In genomic region chr16:11994187-11995119, GRCh38 we compare ENCODE assay signal across 12 cellular contexts. TPM values are rescaled to one million over a fixed set of nuclear protein-coding genes. Genes with fewer than 3 reads are reported as not detected.
A peak's percentile ranks its signal among the peaks of the same experiment; 100 is the strongest.
DNase-seq lines count a peak whose midpoint lies in the region; ATAC-seq, FAIRE-seq and TF ChIP-seq lines count a peak whose summit lies in the region.
"Had no signal": no experiment of that assay in that cellular context is flagged by ENCODE, and none has a peak within 500 bp of the region (broad histone marks: within the 10 kb centered on the region; RNA-seq: fewer than 3 reads in every experiment).

No MANE protein-coding gene starts in this region.

- no peak for TF ChIP-seq POLR2A in adrenal gland (IDR thresholded peaks at IDR 0.05)

- no peak overlapping the region for H3K4me3 Mint-ChIP-seq in activated CD4-positive, alpha-beta T cell treated with anti-CD3 and anti-CD28 coated beads for 36 hours
- H3K4me3 Mint-ChIP-seq: activated CD4-positive, alpha-beta T cell treated with anti-CD3 and anti-CD28 coated beads, Interleukin-2, amount 10 ng/mL, durations not matched to agents 7 days and 5 days had no signal

- CTCF ChIA-PET in HEK293 (lab: Yijun Ruan, JAX) = interaction anchor here (0.6 to 0.9 kb wide), 3 partner anchors 9 to 1379 kb away, joined by 3 to 6 read pairs (median 3); no protein-coding TSS in a partner anchor
- CTCF ChIA-PET in activated CD4-positive, alpha-beta T cell treated with anti-CD3 and anti-CD28 coated beads for 36 hours (lab: Charles Lee) = interaction anchor here (0.9 to 1.1 kb wide), 2 partner anchors 101 to 236 kb away, joined by 3 read pairs; no protein-coding TSS in a partner anchor

- H3K36me3 Mint-ChIP-seq in activated CD4-positive, alpha-beta T cell treated with anti-CD3 and anti-CD28 coated beads for 36 hours (ENCODE audit: low read depth) = no peaks in the 10 kb centered on the region

- no peaks in the 10 kb centered on the region for H3K27me3 Mint-ChIP-seq in activated CD4-positive, alpha-beta T cell treated with anti-CD3 and anti-CD28 coated beads for 36 hours
- H3K27me3 Mint-ChIP-seq: activated CD4-positive, alpha-beta T cell treated with anti-CD3 and anti-CD28 coated beads, Interleukin-2, amount 10 ng/mL, durations not matched to agents 7 days and 5 days had no signal

- H3K4me1 ChIP-seq in HEK293 (ENCODE audit: control insufficient read depth, insufficient read depth, low read length) (no peaks in the 10 kb centered on the region), adrenal gland (replicated peaks in 1 of 2) (peaks cover 10 to 26% of the 10 kb centered on the region in 2 donors), small intestine (ENCODE audit: control insufficient read depth in 2 of 2, insufficient read depth in 1 of 2, low read depth in 1 of 2, low read length in 1 of 2) (no peaks in the 10 kb centered on the region)

- intact Hi-C loops in adrenal gland (cut with DNase I) = no loop called here
- intact Hi-C loops in activated CD4-positive, alpha-beta T cell treated with anti-CD3 and anti-CD28 coated beads for 36 hours (cut with DNase I, micrococcal nuclease) = no loop called here

- POLR2A ChIA-PET in HEK293 (lab: Yijun Ruan, JAX) = interaction anchor here (1.9 kb wide), 1 partner anchor 18 kb away, joined by 7 read pairs; the partner anchor contains the start of gene SNX29
- POLR2A ChIA-PET in activated CD4-positive, alpha-beta T cell treated with anti-CD3 and anti-CD28 coated beads for 36 hours (lab: Charles Lee) = interaction anchor here (0.5 kb wide), 1 partner anchor 48 kb away, joined by 3 read pairs; no protein-coding TSS in a partner anchor

- no peak overlapping the region for H3K27ac Mint-ChIP-seq in activated CD4-positive, alpha-beta T cell treated with anti-CD3 and anti-CD28 coated beads for 36 hours
- H3K27ac Mint-ChIP-seq: activated CD4-positive, alpha-beta T cell treated with anti-CD3 and anti-CD28 coated beads, Interleukin-2, amount 10 ng/mL, durations not matched to agents 7 days and 5 days had no signal

- H3K27ac ChIP-seq in HEK293 (ENCODE audit: extremely low read depth, low read depth, low read length) = no peak overlapping the region
- H3K27ac ChIP-seq in adrenal gland = peak overlapping the region in 2 of 5 donors; percentile 76 to 78
- H3K27ac ChIP-seq in small intestine (ENCODE audit: low read depth in 1 of 2, low read length in 1 of 2) = peak overlapping the region in 1 of 2 donors; percentile 6

- H3K9me3 Mint-ChIP-seq in activated CD4-positive, alpha-beta T cell treated with anti-CD3 and anti-CD28 coated beads for 36 hours (ENCODE audit: low read depth) = no peaks in the 10 kb centered on the region
- H3K9me3 Mint-ChIP-seq: activated CD4-positive, alpha-beta T cell treated with anti-CD3 and anti-CD28 coated beads, Interleukin-2, amount 10 ng/mL, durations not matched to agents 7 days and 5 days had no signal

- no peak for FAIRE-seq in small intestine (lab: Jason Lieb, UNC)
- FAIRE-seq: colon had no signal

- no peaks in the 10 kb centered on the region for H3K4me1 Mint-ChIP-seq in activated CD4-positive, alpha-beta T cell treated with anti-CD3 and anti-CD28 coated beads for 36 hours

- WGBS in adrenal gland, 4 donors = 72 to 85% (median 76%) methylated on average over 7 of the region's 7 CpGs
- 64 to 69% (median 67%) methylated on average over 7 of the region's 7 CpGs for WGBS in small intestine, 3 donors

- ATAC-seq in GM21619 (IDR thresholded peaks at IDR 0.05; ENCODE audit: unreplicated experiment) (no peak), GM21723 (IDR thresholded peaks at IDR 0.05; ENCODE audit: unreplicated experiment) (no peak)
- ATAC-seq in activated CD4-positive, alpha-beta T cell treated with anti-CD3 and anti-CD28 coated beads for 36 hours = no peak

- H3K4me3 ChIP-seq in HEK293 (ENCODE audit: low read depth, low read length) = no peak overlapping the region
- no peak overlapping the region for H3K4me3 ChIP-seq in adrenal gland
- no peak overlapping the region for H3K4me3 ChIP-seq in small intestine (ENCODE audit: low read depth in 1 of 2, low read length in 2 of 2)

- no peak for TF ChIP-seq CTCF in HEK293 (tag by site-specific recombination; IDR thresholded peaks at IDR 0.05)
- peak in 1 of 6 experiments; percentile 22 for TF ChIP-seq CTCF in adrenal gland (IDR thresholded peaks at IDR 0.05)

- H3K9me3 ChIP-seq in HEK293 (ENCODE audit: control insufficient read depth, insufficient read depth, low read depth, low read length) (no peaks in the 10 kb centered on the region), adrenal gland (replicated peaks in 1 of 3) (no peaks in the 10 kb centered on the region), small intestine (ENCODE audit: control insufficient read depth, low read depth) (no peaks in the 10 kb centered on the region)

- peak; percentile 22 to 70 (median 39) for DNase-seq in adrenal gland
- DNase-seq in iris pigment epithelial cell (ENCODE audit: low read depth) = peak; percentile 18
- DNase-seq in small intestine = peak; percentile 39
- no peak for DNase-seq in NCI-H1930 (lab: John Stamatoyannopoulos, UW)
- DNase-seq in activated CD4-positive, alpha-beta T cell treated with anti-CD3 and anti-CD28 coated beads for 36 hours = no peak
- DNase-seq: activated CD4-positive, alpha-beta T cell treated with anti-CD3 and anti-CD28 coated beads, Interleukin-2, amount 10 ng/mL, durations not matched to agents 7 days and 5 days; stimulated activated CD8-positive, alpha-beta memory T cell treated with anti-CD3 and anti-CD28 coated beads, Interleukin-4, amount 100 ng/mL, for 48 hours had no signal

- H3K36me3 ChIP-seq in HEK293 (ENCODE audit: control insufficient read depth in 2 of 2, insufficient read depth in 1 of 2, low read length in 2 of 2) = no peaks in the 10 kb centered on the region
- H3K36me3 ChIP-seq in adrenal gland (replicated peaks in 1 of 2) = no peaks in the 10 kb centered on the region
- H3K36me3 ChIP-seq in small intestine (ENCODE audit: control insufficient read depth in 2 of 2, insufficient read depth in 2 of 2, low read length in 2 of 2) = no peaks in the 10 kb centered on the region

- no peaks in the 10 kb centered on the region for H3K27me3 ChIP-seq in adrenal gland
- no peaks in the 10 kb centered on the region for H3K27me3 ChIP-seq in small intestine (ENCODE audit: control insufficient read depth in 2 of 2, insufficient read depth in 2 of 2, low read length in 2 of 2)

TF ChIP-seq in HEK293, 187 proteins besides CTCF, POLR2A, EP300 and RAD21 (continues in another document):
- TF ChIP-seq TCF7L2 (IDR thresholded peaks at IDR 0.05; ENCODE audit: borderline replicate concordance, low read depth, low read length) = no peak
- peak; percentile 87 for TF ChIP-seq ZBTB17 (tag by site-specific recombination; IDR thresholded peaks at IDR 0.05)
- no peak for TF ChIP-seq ZEB2 (tag by site-specific recombination; IDR thresholded peaks at IDR 0.05)
- no peak for TF ChIP-seq ZNF692 (tag by site-specific recombination; IDR thresholded peaks at IDR 0.05)
- TF ChIP-seq HIC1 (tag by site-specific recombination; IDR thresholded peaks at IDR 0.05) = no peak

RNA-seq across cellular contexts. Expression of gene SNX29, which starts 17.9 kb away (rescaled TPM):
- total RNA-seq in adrenal gland = 10 to 100 TPM in 7 of 8 donors, 1 to 10 TPM in 1; 9.4 to 33.7 (median 20.7) TPM
- polyA plus RNA-seq in adrenal gland (1 to 10 TPM; 2.2 to 7.4 (median 4.7) TPM), small intestine (1 to 10 TPM in 2 of 3 donors, under 1 TPM in 1; 0.89 to 3.7 (median 1.9) TPM)
- 1 to 10 TPM; 6.4 to 8.4 TPM for total RNA-seq in activated CD4-positive, alpha-beta T cell treated with anti-CD3 and anti-CD28 coated beads for 36 hours

RNA-seq across cellular contexts. Expression of gene TNFRSF17, which starts 29.4 kb away (rescaled TPM):
- not detected for total RNA-seq in adrenal gland
- polyA plus RNA-seq in adrenal gland = under 1 TPM in 2 of 3 donors, not detected in 1; 0.13 to 0.84 TPM
- polyA plus RNA-seq in small intestine = 10 to 100 TPM in 1 of 3 donors, 1 to 10 TPM in 1, not detected in 1; 1.8 to 19.7 TPM
- not detected for total RNA-seq in activated CD4-positive, alpha-beta T cell treated with anti-CD3 and anti-CD28 coated beads for 36 hours
- total RNA-seq: activated CD4-positive, alpha-beta T cell treated with anti-CD3 and anti-CD28 coated beads, Interleukin-2, amount 10 ng/mL, durations not matched to agents 7 days and 5 days; myocyte had no signal

RNA-seq across cellular contexts. Expression of gene NPIPB2, which starts 52.6 kb away (rescaled TPM):
- total RNA-seq in adrenal gland = 1 to 10 TPM; 1.6 to 7.4 (median 3.8) TPM
- polyA plus RNA-seq in adrenal gland = 10 to 100 TPM in 2 of 3 donors, 1 to 10 TPM in 1; 4.6 to 21.2 (median 10.0) TPM
- polyA plus RNA-seq in small intestine = 1 to 10 TPM in 2 of 3 donors, not detected in 1; 5.1 to 5.5 TPM
- total RNA-seq in activated CD4-positive, alpha-beta T cell treated with anti-CD3 and anti-CD28 coated beads for 36 hours = 10 to 100 TPM in 1 of 2 experiments, 1 to 10 TPM in 1; 7.2 to 12.5 TPM

Comparison
In these comparisons a context has a peak if more than half of its experiments do, and no peak if none do; other contexts are left out.
1. DNase-seq: peak in adrenal gland (7 of 7), iris pigment epithelial cell (single experiment) and small intestine (single experiment); none in NCI-H1930 (0 of 2) and activated CD4-positive, alpha-beta T cell treated with anti-CD3 and anti-CD28 coated beads for 36 hours (single experiment).